In the genomic region with DNA sequence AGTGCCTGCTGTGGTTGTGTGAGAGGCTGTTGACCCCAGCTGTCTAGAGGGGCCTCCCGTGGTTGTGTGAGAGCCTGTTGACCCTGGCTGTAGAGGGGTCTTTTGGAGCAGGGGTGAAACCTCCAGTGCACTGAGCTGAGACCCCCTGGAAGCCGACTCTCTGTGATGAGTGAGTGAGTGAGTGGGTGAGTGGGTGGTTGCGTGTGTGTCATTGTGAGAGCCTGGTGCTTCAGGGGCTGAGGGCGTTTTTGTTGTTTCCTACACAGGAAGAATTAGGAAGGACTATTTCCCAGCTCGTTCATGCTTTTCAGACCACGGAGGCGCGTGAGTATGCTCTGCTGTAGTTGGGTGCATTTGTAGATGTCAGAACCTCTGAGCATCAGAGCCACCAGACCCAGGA, we compare ENCODE assay signal across 1 cellular context.
TF ChIP-seq lines count a peak whose summit lies in the region.

No MANE protein-coding gene starts in this region.

TF ChIP-seq in HEK293, 187 proteins besides CTCF, POLR2A, EP300 and RAD21 (continued from another document):
- TF ChIP-seq, protein P1, sequence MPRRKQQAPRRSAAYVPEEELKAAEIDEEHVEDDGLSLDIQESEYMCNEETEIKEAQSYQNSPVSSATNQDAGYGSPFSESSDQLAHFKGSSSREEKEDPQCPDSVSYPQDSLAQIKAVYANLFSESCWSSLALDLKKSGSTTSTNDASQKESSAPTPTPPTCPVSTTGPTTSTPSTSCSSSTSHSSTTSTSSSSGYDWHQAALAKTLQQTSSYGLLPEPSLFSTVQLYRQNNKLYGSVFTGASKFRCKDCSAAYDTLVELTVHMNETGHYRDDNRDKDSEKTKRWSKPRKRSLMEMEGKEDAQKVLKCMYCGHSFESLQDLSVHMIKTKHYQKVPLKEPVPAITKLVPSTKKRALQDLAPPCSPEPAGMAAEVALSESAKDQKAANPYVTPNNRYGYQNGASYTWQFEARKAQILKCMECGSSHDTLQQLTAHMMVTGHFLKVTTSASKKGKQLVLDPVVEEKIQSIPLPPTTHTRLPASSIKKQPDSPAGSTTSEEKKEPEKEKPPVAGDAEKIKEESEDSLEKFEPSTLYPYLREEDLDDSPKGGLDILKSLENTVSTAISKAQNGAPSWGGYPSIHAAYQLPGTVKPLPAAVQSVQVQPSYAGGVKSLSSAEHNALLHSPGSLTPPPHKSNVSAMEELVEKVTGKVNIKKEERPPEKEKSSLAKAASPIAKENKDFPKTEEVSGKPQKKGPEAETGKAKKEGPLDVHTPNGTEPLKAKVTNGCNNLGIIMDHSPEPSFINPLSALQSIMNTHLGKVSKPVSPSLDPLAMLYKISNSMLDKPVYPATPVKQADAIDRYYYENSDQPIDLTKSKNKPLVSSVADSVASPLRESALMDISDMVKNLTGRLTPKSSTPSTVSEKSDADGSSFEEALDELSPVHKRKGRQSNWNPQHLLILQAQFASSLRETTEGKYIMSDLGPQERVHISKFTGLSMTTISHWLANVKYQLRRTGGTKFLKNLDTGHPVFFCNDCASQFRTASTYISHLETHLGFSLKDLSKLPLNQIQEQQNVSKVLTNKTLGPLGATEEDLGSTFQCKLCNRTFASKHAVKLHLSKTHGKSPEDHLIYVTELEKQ (tag by site-specific recombination; IDR thresholded peaks at IDR 0.05; ENCODE audit: borderline replicate concordance) = no peak
